ENCODE assay signal across 8 cellular contexts in the genomic region with DNA sequence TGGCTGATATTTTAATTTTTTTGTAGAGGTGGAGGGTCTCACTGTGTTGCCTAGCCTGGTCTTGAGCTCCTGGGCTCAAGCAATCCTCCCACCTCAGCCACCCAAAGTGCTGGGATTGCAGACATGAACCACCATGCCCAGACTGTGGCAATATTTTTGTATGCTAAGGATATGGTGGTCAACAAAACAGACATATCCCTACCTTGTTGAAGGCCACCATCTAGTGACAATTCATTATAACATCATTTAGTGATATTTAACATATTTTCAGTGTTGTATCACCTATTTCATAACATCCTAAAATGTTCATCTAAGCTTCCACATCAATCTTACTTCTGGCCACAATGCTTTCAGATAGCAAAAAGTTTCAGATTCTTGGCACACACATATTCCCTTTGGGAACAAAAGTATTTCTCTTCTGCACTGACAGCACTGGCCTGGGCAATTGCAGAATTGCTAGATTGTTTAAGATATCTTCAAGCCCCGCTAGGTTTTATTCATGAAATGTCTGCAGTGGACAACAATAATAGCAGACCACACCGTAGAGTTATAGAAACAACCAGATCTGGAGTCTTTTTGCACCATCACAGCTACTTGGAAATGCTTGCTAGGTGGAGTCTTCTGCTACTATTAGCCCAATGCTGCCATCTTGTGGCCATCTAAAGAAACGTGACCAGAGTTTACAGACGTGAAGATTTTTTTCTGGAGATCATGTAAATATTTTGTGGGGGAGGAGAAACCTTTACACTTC. TPM values are rescaled to one million over a fixed set of nuclear protein-coding genes. Genes with fewer than 3 reads are reported as not detected.
DNase-seq lines count a peak whose midpoint lies in the region; ATAC-seq and TF ChIP-seq lines count a peak whose summit lies in the region.

No MANE protein-coding gene starts in this region.

- no peaks in the 10 kb centered on the region for H3K9me3 ChIP-seq in upper lobe of left lung

- H3K27ac ChIP-seq in KMS-11 (no peak overlapping the region), upper lobe of left lung (no peak overlapping the region)

- no peak overlapping the region for H3K4me3 Mint-ChIP-seq in osteocyte (ENCODE audit: unreplicated experiment)

- H3K4me3 ChIP-seq in KMS-11 (IDR thresholded peaks at IDR 0.05; ENCODE audit: insufficient read depth, low read depth, low read length) (no peak overlapping the region), foreskin fibroblast (ENCODE audit: low read depth in 1 of 2, low read length in 2 of 2) (no peak overlapping the region), upper lobe of left lung (no peak overlapping the region)

- no peak overlapping the region for H2AFZ ChIP-seq in KMS-11 (ENCODE audit: low read depth)

- no peak overlapping the region for H3K27ac Mint-ChIP-seq in osteocyte (ENCODE audit: unreplicated experiment)

- H3K9me3 Mint-ChIP-seq in osteocyte (ENCODE audit: unreplicated experiment): no peaks in the 10 kb centered on the region

- H3K36me3 ChIP-seq in KMS-11 (ENCODE audit: insufficient read depth) (no peaks in the 10 kb centered on the region), upper lobe of left lung (no peaks in the 10 kb centered on the region)

- TF ChIP-seq POLR2A in upper lobe of left lung (IDR thresholded peaks at IDR 0.05): no peak

- H3K4me1 Mint-ChIP-seq in osteocyte (ENCODE audit: unreplicated experiment): peaks cover 5% of the 10 kb centered on the region

- peak; percentile 75 for TF ChIP-seq CTCF in KMS-11 (conservative IDR thresholded peaks at IDR 0.05; ENCODE audit: low read depth, low read length)
- TF ChIP-seq CTCF in foreskin fibroblast (IDR thresholded peaks at IDR 0.05; ENCODE audit: low read depth, low read length): no peak
- TF ChIP-seq CTCF in osteocyte (IDR thresholded peaks at IDR 0.05): peak; percentile 85
- peak; percentile 59 to 83 (median 68) for TF ChIP-seq CTCF in upper lobe of left lung (IDR thresholded peaks at IDR 0.05)

- H3K36me3 Mint-ChIP-seq in osteocyte (ENCODE audit: unreplicated experiment): no peaks in the 10 kb centered on the region

- H3K9ac ChIP-seq in KMS-11: no peak overlapping the region

- no peaks in the 10 kb centered on the region for H3K79me2 ChIP-seq in KMS-11 (ENCODE audit: insufficient read depth, low read depth)

- H3K4me1 ChIP-seq in KMS-11 (ENCODE audit: low read depth, poor library complexity, severe bottlenecking): no peaks in the 10 kb centered on the region
- H3K4me1 ChIP-seq in upper lobe of left lung: peaks cover 0 to 5% (median 0%) of the 10 kb centered on the region in 4 donors

- no peaks in the 10 kb centered on the region for H4K20me1 ChIP-seq in KMS-11 (ENCODE audit: insufficient read depth)

- peaks cover 18% of the 10 kb centered on the region for H3K27me3 Mint-ChIP-seq in osteocyte (ENCODE audit: unreplicated experiment)

- TF ChIP-seq EP300 in upper lobe of left lung (IDR thresholded peaks at IDR 0.05): no peak

- no peak overlapping the region for H3K4me2 ChIP-seq in KMS-11

- DNase-seq in DMS153 treated with DMSO at 0.1 percent for 48 hours (lab: John Stamatoyannopoulos, UW; ENCODE audit: unreplicated experiment) (peak; percentile 89), RPMI7951 (ENCODE audit: low read depth) (peak; percentile 61), foreskin fibroblast (peak; percentile 47 to 83), osteocyte (ENCODE audit: extremely low spot score, unreplicated experiment) (no peak), upper lobe of left lung (peak in 1 of 2 donors; percentile 54)
- DNase-seq in activated effector memory CD4-positive, alpha-beta T cell treated with Interleukin-2 at 50 U/mL for 16 hours: peak; percentile 22

- WGBS in upper lobe of left lung, 2 donors: 2 to 4% methylated on average over 4 of the region's 4 CpGs

- H3K27me3 ChIP-seq in KMS-11 (ENCODE audit: insufficient read depth, low read depth) (no peaks in the 10 kb centered on the region), upper lobe of left lung (no peaks in the 10 kb centered on the region)

- ATAC-seq in GM21529 (IDR thresholded peaks at IDR 0.05; ENCODE audit: unreplicated experiment): peak; percentile 39
- ATAC-seq in upper lobe of left lung (ENCODE audit: low FRiP score in 2 of 2): peak in 1 of 2 donors; percentile 91

RNA-seq across cellular contexts. Expression of gene DNAJC12, which starts 58.4 kb away (rescaled TPM):
- total RNA-seq in RPMI7951 (2014; rRNA removed; shearing (Covaris generic)): 3.5 and 3.9 TPM in 2 replicates
- total RNA-seq in osteocyte: 9.5 and 12.0 TPM in 2 replicates
- 1 to 10 TPM in 4 of 6 donors, under 1 TPM in 1, not detected in 1; 0.60 to 2.7 (median 1.8) TPM for total RNA-seq in upper lobe of left lung
